1 cellular context compared by ENCODE assay signal in genomic region chr17:996554-997344, GRCh38.
A peak's percentile ranks its signal among the peaks of the same experiment; 100 is the strongest.
TF ChIP-seq lines count a peak whose summit lies in the region.

TSS of gene TIMM22 (plus strand) at chr17:997129. CDS start at chr17:997143, 14 bp downstream.

TF ChIP-seq in HepG2, 621 proteins besides CTCF, POLR2A, EP300 and RAD21 (continued from another document and continues in another):
- TF ChIP-seq, protein P1, sequence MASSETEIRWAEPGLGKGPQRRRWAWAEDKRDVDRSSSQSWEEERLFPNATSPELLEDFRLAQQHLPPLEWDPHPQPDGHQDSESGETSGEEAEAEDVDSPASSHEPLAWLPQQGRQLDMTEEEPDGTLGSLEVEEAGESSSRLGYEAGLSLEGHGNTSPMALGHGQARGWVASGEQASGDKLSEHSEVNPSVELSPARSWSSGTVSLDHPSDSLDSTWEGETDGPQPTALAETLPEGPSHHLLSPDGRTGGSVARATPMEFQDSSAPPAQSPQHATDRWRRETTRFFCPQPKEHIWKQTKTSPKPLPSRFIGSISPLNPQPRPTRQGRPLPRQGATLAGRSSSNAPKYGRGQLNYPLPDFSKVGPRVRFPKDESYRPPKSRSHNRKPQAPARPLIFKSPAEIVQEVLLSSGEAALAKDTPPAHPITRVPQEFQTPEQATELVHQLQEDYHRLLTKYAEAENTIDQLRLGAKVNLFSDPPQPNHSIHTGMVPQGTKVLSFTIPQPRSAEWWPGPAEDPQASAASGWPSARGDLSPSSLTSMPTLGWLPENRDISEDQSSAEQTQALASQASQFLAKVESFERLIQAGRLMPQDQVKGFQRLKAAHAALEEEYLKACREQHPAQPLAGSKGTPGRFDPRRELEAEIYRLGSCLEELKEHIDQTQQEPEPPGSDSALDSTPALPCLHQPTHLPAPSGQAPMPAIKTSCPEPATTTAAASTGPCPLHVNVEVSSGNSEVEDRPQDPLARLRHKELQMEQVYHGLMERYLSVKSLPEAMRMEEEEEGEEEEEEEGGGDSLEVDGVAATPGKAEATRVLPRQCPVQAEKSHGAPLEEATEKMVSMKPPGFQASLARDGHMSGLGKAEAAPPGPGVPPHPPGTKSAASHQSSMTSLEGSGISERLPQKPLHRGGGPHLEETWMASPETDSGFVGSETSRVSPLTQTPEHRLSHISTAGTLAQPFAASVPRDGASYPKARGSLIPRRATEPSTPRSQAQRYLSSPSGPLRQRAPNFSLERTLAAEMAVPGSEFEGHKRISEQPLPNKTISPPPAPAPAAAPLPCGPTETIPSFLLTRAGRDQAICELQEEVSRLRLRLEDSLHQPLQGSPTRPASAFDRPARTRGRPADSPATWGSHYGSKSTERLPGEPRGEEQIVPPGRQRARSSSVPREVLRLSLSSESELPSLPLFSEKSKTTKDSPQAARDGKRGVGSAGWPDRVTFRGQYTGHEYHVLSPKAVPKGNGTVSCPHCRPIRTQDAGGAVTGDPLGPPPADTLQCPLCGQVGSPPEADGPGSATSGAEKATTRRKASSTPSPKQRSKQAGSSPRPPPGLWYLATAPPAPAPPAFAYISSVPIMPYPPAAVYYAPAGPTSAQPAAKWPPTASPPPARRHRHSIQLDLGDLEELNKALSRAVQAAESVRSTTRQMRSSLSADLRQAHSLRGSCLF (CRISPR knock-in tag; IDR thresholded peaks at IDR 0.05; ENCODE audit: borderline replicate concordance), result 0 out of 2 replicates have a peak, but pooled peaks have one; percentile 4
- TF ChIP-seq ZNF670 (CRISPR knock-in tag; IDR thresholded peaks at IDR 0.05; ENCODE audit: borderline replicate concordance), result peak; percentile 92; the same call in 1 of the 2 replicates
- TF ChIP-seq ZSCAN30 (CRISPR knock-in tag; IDR thresholded peaks at IDR 0.05), result 0 out of 2 replicates have a peak, but pooled peaks have one; percentile 41
- TF ChIP-seq FOXM1 (CRISPR knock-in tag; IDR thresholded peaks at IDR 0.05), result peak; percentile 31; the same call in 1 of the 2 replicates
- 0 out of 2 replicates have a peak, but pooled peaks have one; percentile 43 for TF ChIP-seq ZNF780A (CRISPR knock-in tag; IDR thresholded peaks at IDR 0.05)
- TF ChIP-seq, protein P2, sequence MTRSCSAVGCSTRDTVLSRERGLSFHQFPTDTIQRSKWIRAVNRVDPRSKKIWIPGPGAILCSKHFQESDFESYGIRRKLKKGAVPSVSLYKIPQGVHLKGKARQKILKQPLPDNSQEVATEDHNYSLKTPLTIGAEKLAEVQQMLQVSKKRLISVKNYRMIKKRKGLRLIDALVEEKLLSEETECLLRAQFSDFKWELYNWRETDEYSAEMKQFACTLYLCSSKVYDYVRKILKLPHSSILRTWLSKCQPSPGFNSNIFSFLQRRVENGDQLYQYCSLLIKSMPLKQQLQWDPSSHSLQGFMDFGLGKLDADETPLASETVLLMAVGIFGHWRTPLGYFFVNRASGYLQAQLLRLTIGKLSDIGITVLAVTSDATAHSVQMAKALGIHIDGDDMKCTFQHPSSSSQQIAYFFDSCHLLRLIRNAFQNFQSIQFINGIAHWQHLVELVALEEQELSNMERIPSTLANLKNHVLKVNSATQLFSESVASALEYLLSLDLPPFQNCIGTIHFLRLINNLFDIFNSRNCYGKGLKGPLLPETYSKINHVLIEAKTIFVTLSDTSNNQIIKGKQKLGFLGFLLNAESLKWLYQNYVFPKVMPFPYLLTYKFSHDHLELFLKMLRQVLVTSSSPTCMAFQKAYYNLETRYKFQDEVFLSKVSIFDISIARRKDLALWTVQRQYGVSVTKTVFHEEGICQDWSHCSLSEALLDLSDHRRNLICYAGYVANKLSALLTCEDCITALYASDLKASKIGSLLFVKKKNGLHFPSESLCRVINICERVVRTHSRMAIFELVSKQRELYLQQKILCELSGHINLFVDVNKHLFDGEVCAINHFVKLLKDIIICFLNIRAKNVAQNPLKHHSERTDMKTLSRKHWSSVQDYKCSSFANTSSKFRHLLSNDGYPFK (CRISPR knock-in tag; IDR thresholded peaks at IDR 0.05; ENCODE audit: borderline replicate concordance), result peak; percentile 90
- TF ChIP-seq, protein P3, sequence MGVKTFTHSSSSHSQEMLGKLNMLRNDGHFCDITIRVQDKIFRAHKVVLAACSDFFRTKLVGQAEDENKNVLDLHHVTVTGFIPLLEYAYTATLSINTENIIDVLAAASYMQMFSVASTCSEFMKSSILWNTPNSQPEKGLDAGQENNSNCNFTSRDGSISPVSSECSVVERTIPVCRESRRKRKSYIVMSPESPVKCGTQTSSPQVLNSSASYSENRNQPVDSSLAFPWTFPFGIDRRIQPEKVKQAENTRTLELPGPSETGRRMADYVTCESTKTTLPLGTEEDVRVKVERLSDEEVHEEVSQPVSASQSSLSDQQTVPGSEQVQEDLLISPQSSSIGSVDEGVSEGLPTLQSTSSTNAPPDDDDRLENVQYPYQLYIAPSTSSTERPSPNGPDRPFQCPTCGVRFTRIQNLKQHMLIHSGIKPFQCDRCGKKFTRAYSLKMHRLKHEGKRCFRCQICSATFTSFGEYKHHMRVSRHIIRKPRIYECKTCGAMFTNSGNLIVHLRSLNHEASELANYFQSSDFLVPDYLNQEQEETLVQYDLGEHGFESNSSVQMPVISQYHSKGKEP (CRISPR knock-in tag; IDR thresholded peaks at IDR 0.05), result peak; percentile 23; the same call in 1 of the 2 replicates
- TF ChIP-seq, protein P4, sequence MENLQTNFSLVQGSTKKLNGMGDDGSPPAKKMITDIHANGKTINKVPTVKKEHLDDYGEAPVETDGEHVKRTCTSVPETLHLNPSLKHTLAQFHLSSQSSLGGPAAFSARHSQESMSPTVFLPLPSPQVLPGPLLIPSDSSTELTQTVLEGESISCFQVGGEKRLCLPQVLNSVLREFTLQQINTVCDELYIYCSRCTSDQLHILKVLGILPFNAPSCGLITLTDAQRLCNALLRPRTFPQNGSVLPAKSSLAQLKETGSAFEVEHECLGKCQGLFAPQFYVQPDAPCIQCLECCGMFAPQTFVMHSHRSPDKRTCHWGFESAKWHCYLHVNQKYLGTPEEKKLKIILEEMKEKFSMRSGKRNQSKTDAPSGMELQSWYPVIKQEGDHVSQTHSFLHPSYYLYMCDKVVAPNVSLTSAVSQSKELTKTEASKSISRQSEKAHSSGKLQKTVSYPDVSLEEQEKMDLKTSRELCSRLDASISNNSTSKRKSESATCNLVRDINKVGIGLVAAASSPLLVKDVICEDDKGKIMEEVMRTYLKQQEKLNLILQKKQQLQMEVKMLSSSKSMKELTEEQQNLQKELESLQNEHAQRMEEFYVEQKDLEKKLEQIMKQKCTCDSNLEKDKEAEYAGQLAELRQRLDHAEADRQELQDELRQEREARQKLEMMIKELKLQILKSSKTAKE (CRISPR knock-in tag; IDR thresholded peaks at IDR 0.05; ENCODE audit: borderline replicate concordance), result 0 out of 2 replicates have a peak, but pooled peaks have one; percentile 12
- TF ChIP-seq ZNF264 (CRISPR knock-in tag; IDR thresholded peaks at IDR 0.05), result peak; percentile 80; the same call in 1 of the 2 replicates
- peak; percentile 84 for TF ChIP-seq ZNF772 (CRISPR knock-in tag; IDR thresholded peaks at IDR 0.05)
- no peak for TF ChIP-seq ATF7 (IDR thresholded peaks at IDR 0.05)
- TF ChIP-seq ATF7 (CRISPR knock-in tag; IDR thresholded peaks at IDR 0.05), result 0 out of 2 replicates have a peak, but pooled peaks have one; percentile 56
- TF ChIP-seq SCMH1 (CRISPR knock-in tag; IDR thresholded peaks at IDR 0.05; ENCODE audit: borderline replicate concordance), result no peak
- peak; percentile 99 for TF ChIP-seq THAP11 (CRISPR knock-in tag; IDR thresholded peaks at IDR 0.05)
- no peak; the same call in 1 of the 2 replicates for TF ChIP-seq DNMT1 (CRISPR knock-in tag; IDR thresholded peaks at IDR 0.05)
- peak; percentile 91 for TF ChIP-seq PRMT3 (CRISPR knock-in tag; IDR thresholded peaks at IDR 0.05; ENCODE audit: borderline replicate concordance, low read depth)
- TF ChIP-seq JUNB (CRISPR knock-in tag; IDR thresholded peaks at IDR 0.05; ENCODE audit: borderline replicate concordance), result 0 out of 2 replicates have a peak, but pooled peaks have one; percentile 0
- TF ChIP-seq ZFP41 (CRISPR knock-in tag; IDR thresholded peaks at IDR 0.05; ENCODE audit: borderline replicate concordance), result peak; percentile 89; the same call in 1 of the 2 replicates
- TF ChIP-seq ZNF335 (CRISPR knock-in tag; IDR thresholded peaks at IDR 0.05), result peak; percentile 86; the same call in 1 of the 2 replicates
- peak; percentile 89 for TF ChIP-seq ZMYM2 (CRISPR knock-in tag; IDR thresholded peaks at IDR 0.05)
- peak; percentile 43; the same call in 1 of the 2 replicates for TF ChIP-seq ZNF550 (CRISPR knock-in tag; IDR thresholded peaks at IDR 0.05; ENCODE audit: borderline replicate concordance)
- TF ChIP-seq ZNF530 (CRISPR knock-in tag; IDR thresholded peaks at IDR 0.05; ENCODE audit: low read depth), result peak; percentile 34; the same call in 1 of the 2 replicates
- TF ChIP-seq ZBTB20 (CRISPR knock-in tag; IDR thresholded peaks at IDR 0.05; ENCODE audit: borderline replicate concordance, low read depth), result no peak
- TF ChIP-seq, protein P5, sequence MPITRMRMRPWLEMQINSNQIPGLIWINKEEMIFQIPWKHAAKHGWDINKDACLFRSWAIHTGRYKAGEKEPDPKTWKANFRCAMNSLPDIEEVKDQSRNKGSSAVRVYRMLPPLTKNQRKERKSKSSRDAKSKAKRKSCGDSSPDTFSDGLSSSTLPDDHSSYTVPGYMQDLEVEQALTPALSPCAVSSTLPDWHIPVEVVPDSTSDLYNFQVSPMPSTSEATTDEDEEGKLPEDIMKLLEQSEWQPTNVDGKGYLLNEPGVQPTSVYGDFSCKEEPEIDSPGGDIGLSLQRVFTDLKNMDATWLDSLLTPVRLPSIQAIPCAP (CRISPR knock-in tag; IDR thresholded peaks at IDR 0.05; ENCODE audit: low read depth), result no peak
- no peak for TF ChIP-seq EZH2 (conservative IDR thresholded peaks at IDR 0.05; ENCODE audit: low read depth, low read length)
- peak; percentile 93 for TF ChIP-seq ZFX (CRISPR knock-in tag; IDR thresholded peaks at IDR 0.05; ENCODE audit: low read depth)
- TF ChIP-seq ZNF558 (CRISPR knock-in tag; IDR thresholded peaks at IDR 0.05; ENCODE audit: borderline replicate concordance), result peak; percentile 96
- peak; percentile 24; the same call in 1 of the 2 replicates for TF ChIP-seq CREBL2 (CRISPR knock-in tag; IDR thresholded peaks at IDR 0.05; ENCODE audit: borderline replicate concordance)
- no peak; the same call in 1 of the 2 replicates for TF ChIP-seq CENPT (CRISPR knock-in tag; IDR thresholded peaks at IDR 0.05; ENCODE audit: low read depth)
- TF ChIP-seq KLF11 (CRISPR knock-in tag; IDR thresholded peaks at IDR 0.05), result no peak; the same call in 1 of the 2 replicates
- TF ChIP-seq ZNF326 (CRISPR knock-in tag; IDR thresholded peaks at IDR 0.05; ENCODE audit: borderline replicate concordance), result no peak
- no peak for TF ChIP-seq ZNF3 (CRISPR knock-in tag; IDR thresholded peaks at IDR 0.05)
- TF ChIP-seq NFIB (CRISPR knock-in tag; IDR thresholded peaks at IDR 0.05; ENCODE audit: borderline replicate concordance), result no peak
- TF ChIP-seq, protein P6, sequence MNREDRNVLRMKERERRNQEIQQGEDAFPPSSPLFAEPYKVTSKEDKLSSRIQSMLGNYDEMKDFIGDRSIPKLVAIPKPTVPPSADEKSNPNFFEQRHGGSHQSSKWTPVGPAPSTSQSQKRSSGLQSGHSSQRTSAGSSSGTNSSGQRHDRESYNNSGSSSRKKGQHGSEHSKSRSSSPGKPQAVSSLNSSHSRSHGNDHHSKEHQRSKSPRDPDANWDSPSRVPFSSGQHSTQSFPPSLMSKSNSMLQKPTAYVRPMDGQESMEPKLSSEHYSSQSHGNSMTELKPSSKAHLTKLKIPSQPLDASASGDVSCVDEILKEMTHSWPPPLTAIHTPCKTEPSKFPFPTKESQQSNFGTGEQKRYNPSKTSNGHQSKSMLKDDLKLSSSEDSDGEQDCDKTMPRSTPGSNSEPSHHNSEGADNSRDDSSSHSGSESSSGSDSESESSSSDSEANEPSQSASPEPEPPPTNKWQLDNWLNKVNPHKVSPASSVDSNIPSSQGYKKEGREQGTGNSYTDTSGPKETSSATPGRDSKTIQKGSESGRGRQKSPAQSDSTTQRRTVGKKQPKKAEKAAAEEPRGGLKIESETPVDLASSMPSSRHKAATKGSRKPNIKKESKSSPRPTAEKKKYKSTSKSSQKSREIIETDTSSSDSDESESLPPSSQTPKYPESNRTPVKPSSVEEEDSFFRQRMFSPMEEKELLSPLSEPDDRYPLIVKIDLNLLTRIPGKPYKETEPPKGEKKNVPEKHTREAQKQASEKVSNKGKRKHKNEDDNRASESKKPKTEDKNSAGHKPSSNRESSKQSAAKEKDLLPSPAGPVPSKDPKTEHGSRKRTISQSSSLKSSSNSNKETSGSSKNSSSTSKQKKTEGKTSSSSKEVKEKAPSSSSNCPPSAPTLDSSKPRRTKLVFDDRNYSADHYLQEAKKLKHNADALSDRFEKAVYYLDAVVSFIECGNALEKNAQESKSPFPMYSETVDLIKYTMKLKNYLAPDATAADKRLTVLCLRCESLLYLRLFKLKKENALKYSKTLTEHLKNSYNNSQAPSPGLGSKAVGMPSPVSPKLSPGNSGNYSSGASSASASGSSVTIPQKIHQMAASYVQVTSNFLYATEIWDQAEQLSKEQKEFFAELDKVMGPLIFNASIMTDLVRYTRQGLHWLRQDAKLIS (CRISPR knock-in tag; IDR thresholded peaks at IDR 0.05), result peak; percentile 34; the same call in 1 of the 2 replicates
- peak; percentile 62; the same call in 1 of the 2 replicates for TF ChIP-seq ZNF557 (CRISPR knock-in tag; IDR thresholded peaks at IDR 0.05)
- TF ChIP-seq SMAD1 (CRISPR knock-in tag; IDR thresholded peaks at IDR 0.05; ENCODE audit: borderline replicate concordance, low read depth), result 0 out of 2 replicates have a peak, but pooled peaks have one; percentile 79
- TF ChIP-seq NCOA1 (CRISPR knock-in tag; IDR thresholded peaks at IDR 0.05), result no peak
- TF ChIP-seq SP1 (IDR thresholded peaks at IDR 0.05), result no peak
- peak; percentile 83 for TF ChIP-seq SP1 (CRISPR knock-in tag; IDR thresholded peaks at IDR 0.05)
- TF ChIP-seq, protein P7, sequence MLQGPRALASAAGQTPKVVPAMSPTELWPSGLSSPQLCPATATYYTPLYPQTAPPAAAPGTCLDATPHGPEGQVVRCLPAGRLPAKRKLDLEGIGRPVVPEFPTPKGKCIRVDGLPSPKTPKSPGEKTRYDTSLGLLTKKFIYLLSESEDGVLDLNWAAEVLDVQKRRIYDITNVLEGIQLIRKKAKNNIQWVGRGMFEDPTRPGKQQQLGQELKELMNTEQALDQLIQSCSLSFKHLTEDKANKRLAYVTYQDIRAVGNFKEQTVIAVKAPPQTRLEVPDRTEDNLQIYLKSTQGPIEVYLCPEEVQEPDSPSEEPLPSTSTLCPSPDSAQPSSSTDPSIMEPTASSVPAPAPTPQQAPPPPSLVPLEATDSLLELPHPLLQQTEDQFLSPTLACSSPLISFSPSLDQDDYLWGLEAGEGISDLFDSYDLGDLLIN (CRISPR knock-in tag; IDR thresholded peaks at IDR 0.05; ENCODE audit: borderline replicate concordance), result peak; percentile 57; the same call in 1 of the 2 replicates
